In the genomic region with DNA sequence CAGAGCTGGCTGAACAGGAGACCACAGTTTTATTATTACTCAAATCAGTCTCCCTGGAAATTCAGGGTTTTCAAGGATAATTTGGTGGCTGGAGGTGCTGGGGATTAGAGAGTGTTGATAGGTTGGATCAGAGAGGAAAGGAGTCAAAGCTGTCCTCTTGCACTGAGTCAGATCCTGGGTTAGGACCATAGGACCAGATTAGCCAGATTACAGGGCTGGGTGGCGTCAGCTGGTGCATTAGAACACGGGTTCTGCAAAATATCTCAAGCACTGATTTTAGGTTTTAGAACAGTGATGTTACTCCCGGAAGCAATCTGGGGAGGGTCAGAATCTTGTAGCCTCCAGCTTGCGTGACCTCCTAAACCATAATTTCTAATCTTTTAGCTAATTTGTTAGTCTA, we compare ENCODE assay signal across 1 cellular context.
TF ChIP-seq lines count a peak whose summit lies in the region.

No MANE protein-coding gene starts in this region.

TF ChIP-seq in HEK293T, 16 proteins besides CTCF, POLR2A, EP300 and RAD21 (continued from another document):
- TF ChIP-seq ELF4 (IDR thresholded peaks at IDR 0.05) (no peak), FOXM1 (IDR thresholded peaks at IDR 0.05; ENCODE audit: borderline replicate concordance) (no peak), ZNF384 (IDR thresholded peaks at IDR 0.05) (no peak), ARNT (IDR thresholded peaks at IDR 0.05) (no peak), SP1 (IDR thresholded peaks at IDR 0.05) (no peak), BHLHE40 (IDR thresholded peaks at IDR 0.05; ENCODE audit: borderline replicate concordance) (no peak), FOXK2 (IDR thresholded peaks at IDR 0.05) (no peak)
